ENCODE assay signal across 12 cellular contexts in the genomic region with DNA sequence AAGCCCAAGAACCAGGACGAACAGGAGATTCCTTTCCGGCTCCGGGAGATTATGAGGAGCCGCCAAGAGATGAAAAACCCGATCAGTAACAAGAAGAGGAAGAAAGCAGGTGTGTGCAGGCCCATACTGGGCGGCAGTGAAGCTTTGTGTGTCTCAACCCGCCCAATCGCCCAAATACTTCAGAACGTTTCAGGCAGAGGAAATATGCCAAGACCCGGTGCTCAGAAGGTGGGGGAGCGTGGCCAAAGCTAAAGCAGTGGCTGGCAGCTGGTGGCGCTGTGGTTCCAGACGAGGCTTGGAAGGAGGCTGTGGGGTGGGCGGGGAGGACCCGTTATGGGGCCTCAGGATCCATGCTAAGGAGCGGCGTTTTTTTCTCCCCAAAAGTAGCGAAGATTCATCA. TPM values are rescaled to one million over a fixed set of nuclear protein-coding genes. Genes with fewer than 3 reads are reported as not detected.
DNase-seq lines count a peak whose midpoint lies in the region; ATAC-seq and TF ChIP-seq lines count a peak whose summit lies in the region.
"Had no signal": no experiment of that assay in that cellular context is flagged by ENCODE, and none has a peak within 500 bp of the region (broad histone marks: within the 10 kb centered on the region; RNA-seq: fewer than 3 reads in every experiment).

No MANE protein-coding gene starts in this region.

- no peaks in the 10 kb centered on the region for H3K27me3 ChIP-seq in tibial artery
- H3K27me3 ChIP-seq in colonic mucosa, result no peaks in the 10 kb centered on the region
- H3K27me3 ChIP-seq: ovary had no signal

- intact Hi-C loops in tibial artery (cut with DNase I; ENCODE audit: low total_unique reads) (loop anchor here (2.0 kb wide), 1 partner anchor 31 kb away; a partner anchor contains a TSS), colonic mucosa (cut with DNase I) (no loop called here)

- peaks cover 41% of the 10 kb centered on the region for H3K36me3 Mint-ChIP-seq in stimulated activated memory B cell treated with anti-CD40 and anti-IgM and Interleukin-4, amounts not matched to agents 10 μg/mL and 1 μg/mL and 100 μg/mL, for 72 hours

- H3K36me3 ChIP-seq in tibial artery (peaks cover 28 to 44% (median 33%) of the 10 kb centered on the region in 3 donors), colonic mucosa (peaks cover 5% of the 10 kb centered on the region)
- H3K36me3 ChIP-seq: ovary had no signal

- TF ChIP-seq CTCF in epithelial cell of proximal tubule (conservative IDR thresholded peaks at IDR 0.05; ENCODE audit: low read depth, low read length) (no peak), tibial artery (IDR thresholded peaks at IDR 0.05) (no peak), colonic mucosa (IDR thresholded peaks at IDR 0.05) (no peak)

- H3K27ac ChIP-seq in tibial artery, result no peak overlapping the region
- no peak overlapping the region for H3K27ac ChIP-seq in colonic mucosa
- H3K27ac ChIP-seq: ovary had no signal

- H3K4me1 Mint-ChIP-seq in stimulated activated memory B cell treated with anti-CD40 and anti-IgM and Interleukin-4, amounts not matched to agents 10 μg/mL and 1 μg/mL and 100 μg/mL, for 72 hours, result peaks cover 43% of the 10 kb centered on the region

- no peaks in the 10 kb centered on the region for H3K9me3 Mint-ChIP-seq in stimulated activated memory B cell treated with anti-CD40 and anti-IgM and Interleukin-4, amounts not matched to agents 10 μg/mL and 1 μg/mL and 100 μg/mL, for 72 hours

- peak overlapping the region; percentile 93 for H3K4me3 Mint-ChIP-seq in stimulated activated memory B cell treated with anti-CD40 and anti-IgM and Interleukin-4, amounts not matched to agents 10 μg/mL and 1 μg/mL and 100 μg/mL, for 72 hours

- peak overlapping the region; percentile 88 for H3K27ac Mint-ChIP-seq in stimulated activated memory B cell treated with anti-CD40 and anti-IgM and Interleukin-4, amounts not matched to agents 10 μg/mL and 1 μg/mL and 100 μg/mL, for 72 hours

- no peaks in the 10 kb centered on the region for H3K9me3 ChIP-seq in tibial artery
- H3K9me3 ChIP-seq in colonic mucosa, result no peaks in the 10 kb centered on the region
- H3K9me3 ChIP-seq: ovary had no signal

- DNase-seq in SKM-1 treated with dmso at 0.1 percent for 144 hours (lab: John Stamatoyannopoulos, UW; ENCODE audit: unreplicated experiment), result peak; percentile 16
- no peak for DNase-seq in SKM-1 (lab: John Stamatoyannopoulos, UW; ENCODE audit: unreplicated experiment)
- peak; percentile 31 for DNase-seq in SIG-M5 (lab: John Stamatoyannopoulos, UW)
- no peak for DNase-seq in epithelial cell of proximal tubule (ENCODE audit: low read depth)
- DNase-seq in tibial artery, result no peak
- no peak for DNase-seq in colonic mucosa
- no peak for DNase-seq in stimulated activated CD4-positive, alpha-beta T cell treated with anti-CD3 and anti-CD28 coated beads, Interleukin-4, amount 100 ng/mL, for 24 hours
- DNase-seq: ACHN, cerebellar nuclear complex, ovary had no signal

- ATAC-seq in stimulated activated memory B cell treated with anti-CD40 and anti-IgM and Interleukin-4, amounts not matched to agents 10 μg/mL and 1 μg/mL and 100 μg/mL, for 72 hours, result no peak

- peak overlapping the region; percentile 23 for H3K4me3 ChIP-seq in epithelial cell of proximal tubule (ENCODE audit: low read depth, low read length)
- H3K4me3 ChIP-seq in tibial artery, result no peak overlapping the region
- no peak overlapping the region for H3K4me3 ChIP-seq in colonic mucosa

- H3K27me3 Mint-ChIP-seq in stimulated activated memory B cell treated with anti-CD40 and anti-IgM and Interleukin-4, amounts not matched to agents 10 μg/mL and 1 μg/mL and 100 μg/mL, for 72 hours, result no peaks in the 10 kb centered on the region

- H3K9ac ChIP-seq in colonic mucosa (ENCODE audit: low read depth in 2 of 2, low read length in 2 of 2), result no peak overlapping the region

- peaks cover 0 to 30% (median 23%) of the 10 kb centered on the region in 4 donors for H3K4me1 ChIP-seq in tibial artery
- peaks cover 16% of the 10 kb centered on the region for H3K4me1 ChIP-seq in colonic mucosa

RNA-seq across cellular contexts. Expression of a gene that starts 1.2 kb away (rescaled TPM):
- total RNA-seq in epithelial cell of proximal tubule (32.7 and 33.2 TPM in 2 replicates), colonic mucosa (10 to 100 TPM; 13.7 to 41.1 TPM)

RNA-seq across cellular contexts. Expression of a gene that starts 1.3 kb away (rescaled TPM):
- total RNA-seq in epithelial cell of proximal tubule, result 24.4 and 30.6 TPM in 2 replicates
- total RNA-seq in colonic mucosa, result 10 to 100 TPM; 21.7 to 42.8 TPM

RNA-seq across cellular contexts. Expression of a gene that starts 11.4 kb away (rescaled TPM):
- total RNA-seq in epithelial cell of proximal tubule, result 14.2 and 23.5 TPM in 2 replicates
- total RNA-seq in colonic mucosa, result not detected
- total RNA-seq: temporal lobe had no signal

RNA-seq across cellular contexts. Expression of a gene that starts 15.8 kb away (rescaled TPM):
- total RNA-seq in epithelial cell of proximal tubule (43.5 and 59.0 TPM in 2 replicates), colonic mucosa (10 to 100 TPM; 24.6 to 25.0 TPM)

RNA-seq across cellular contexts. Expression of a gene that starts 16.1 kb away (rescaled TPM):
- total RNA-seq in epithelial cell of proximal tubule (122 and 144 TPM in 2 replicates), colonic mucosa (100 to 1,000 TPM in 1 of 2 donors, 10 to 100 TPM in 1; 75.2 to 131 TPM)

Comparison
In these comparisons a context has a peak if more than half of its experiments do, and no peak if none do; other contexts are left out.
1. DNase-seq: peak in SKM-1 treated with dmso at 0.1 percent for 144 hours (single experiment) and SIG-M5 (single experiment); none in SKM-1 (single experiment), epithelial cell of proximal tubule (single experiment), tibial artery (0 of 2), colonic mucosa (single experiment) and stimulated activated CD4-positive, alpha-beta T cell treated with anti-CD3 and anti-CD28 coated beads, Interleukin-4, amount 100 ng/mL, for 24 hours (single experiment).
2. RNA of a gene that starts 11.4 kb away (total RNA-seq): 14.2 to 23.5 TPM in epithelial cell of proximal tubule; not detected in colonic mucosa; every median in the first group is over 10 times any median in the second.